In genomic region chr3:67380118-67380517, GRCh38 we compare ENCODE assay signal across 23 cellular contexts.
"Had no signal": no experiment of that assay in that cellular context is flagged by ENCODE, and none has a peak within 500 bp of the region (broad histone marks: within the 10 kb centered on the region; RNA-seq: fewer than 3 reads in every experiment).

No MANE protein-coding gene starts in this region.

- H3K9me3 ChIP-seq: esophagus muscularis mucosa, gastroesophageal sphincter, heart left ventricle, lower lobe of right lung, mucosa of descending colon had no signal

- H3K27ac ChIP-seq: coronary artery, dorsolateral prefrontal cortex, esophagus muscularis mucosa, foreskin keratinocyte, gastroesophageal sphincter, heart left ventricle, hepatocyte, lower lobe of right lung had no signal

- DNase-seq: dermis blood vessel endothelial cell; dorsolateral prefrontal cortex; effector CD4-positive, alpha-beta T cell; effector memory CD4-positive, alpha-beta T cell; foreskin keratinocyte; heart left ventricle; hypothalamus; immature natural killer cell; islet precursor cell; kidney; kidney glomerular epithelial cell; left colon; left ventricle myocardium superior; lower lobe of right lung; mesenchymal stem cell; mucosa of descending colon; naive B cell had no signal

- H3K4me1 ChIP-seq: foreskin keratinocyte, lower lobe of right lung had no signal

- H3K4me3 Mint-ChIP-seq: immature natural killer cell, mesothelial cell of epicardium, naive B cell had no signal

- H3K27ac Mint-ChIP-seq: mesothelial cell of epicardium had no signal

- H3K27me3 ChIP-seq: dorsolateral prefrontal cortex, esophagus muscularis mucosa, foreskin keratinocyte, gastroesophageal sphincter, heart left ventricle, hepatocyte had no signal

- H3K4me3 ChIP-seq: coronary artery, dorsolateral prefrontal cortex, esophagus muscularis mucosa, gastroesophageal sphincter, heart left ventricle, hepatocyte, lower lobe of right lung, mucosa of descending colon had no signal

- H3K27me3 Mint-ChIP-seq: naive B cell had no signal

- ATAC-seq: foreskin keratinocyte, gastroesophageal sphincter, heart left ventricle, left lobe of liver, left ventricle myocardium superior had no signal
